In the genomic region with DNA sequence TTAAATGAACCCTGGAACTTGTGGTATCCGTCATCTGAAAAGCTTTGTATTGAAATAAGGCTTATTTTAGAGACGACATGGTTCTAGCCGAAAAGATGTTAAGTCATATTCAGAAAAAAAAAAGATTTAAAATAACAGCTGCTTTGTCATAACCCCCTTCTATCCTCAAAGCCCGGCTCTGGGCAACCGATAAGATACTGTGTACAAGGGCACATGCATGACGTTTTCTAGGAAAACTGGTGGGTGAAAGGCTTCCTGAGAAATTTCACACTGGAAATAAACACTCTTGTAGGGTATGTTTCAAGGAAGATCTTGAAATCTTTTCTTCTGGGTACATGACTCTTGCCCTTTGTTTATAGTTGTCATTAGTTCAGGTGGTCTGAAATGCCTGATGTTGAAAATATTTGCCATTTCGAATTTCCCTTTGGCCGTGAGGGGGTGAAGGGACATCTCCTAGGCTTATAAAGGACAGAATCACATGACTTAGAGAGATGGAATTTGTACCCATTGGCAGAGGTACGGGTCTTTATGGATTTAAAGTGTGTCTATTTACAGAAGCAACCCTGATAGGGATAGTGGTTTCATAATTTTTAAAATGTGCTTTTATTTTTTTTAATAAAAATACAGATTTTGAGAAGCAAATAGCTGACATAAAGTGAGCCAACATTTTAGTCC, we compare ENCODE assay signal across 18 cellular contexts.
DNase-seq lines count a peak whose midpoint lies in the region; ATAC-seq, FAIRE-seq and TF ChIP-seq lines count a peak whose summit lies in the region.
"Had no signal": no experiment of that assay in that cellular context is flagged by ENCODE, and none has a peak within 500 bp of the region (broad histone marks: within the 10 kb centered on the region; RNA-seq: fewer than 3 reads in every experiment).

No MANE protein-coding gene starts in this region.

- ATAC-seq in DND-41 (ENCODE audit: insufficient read depth, low read depth) (peak; percentile 13; the same call in 1 of the 3 replicates), left lobe of liver (peak; percentile 92), pancreas (peak; percentile 73 to 81 (median 80)), GM19324 (IDR thresholded peaks at IDR 0.05; ENCODE audit: low FRiP score, unreplicated experiment) (no peak)

- FAIRE-seq in pancreas (lab: Jason Lieb, UNC) = no peak
- FAIRE-seq: G401.6, HTR-8/SVneo had no signal

- TF ChIP-seq CTCF in DND-41 (IDR thresholded peaks at IDR 0.05; ENCODE audit: borderline replicate concordance, extremely low read depth, low read length, poor library complexity, severe bottlenecking) = no peak
- TF ChIP-seq CTCF in coronary artery (IDR thresholded peaks at IDR 0.05) = no peak
- no peak for TF ChIP-seq CTCF in pancreas (IDR thresholded peaks at IDR 0.05)

- peak overlapping the region; percentile 25 for H3K4me2 ChIP-seq in DND-41 (ENCODE audit: insufficient read depth, low read length)

- DNase-seq in DND-41 (peak; percentile 43), coronary artery (ENCODE audit: low spot score) (no peak), left lobe of liver (ENCODE audit: low spot score) (no peak), pancreas (peak in 1 of 6 donors; percentile 28), NCI-H446 (lab: John Stamatoyannopoulos, UW) (no peak), NCI-H2227 treated with DMSO at 0.1 percent for 48 hours (lab: John Stamatoyannopoulos, UW) (no peak), occipital lobe (lab: John Stamatoyannopoulos, UW) (no peak)
- DNase-seq: H7, NCI-H1105 treated with DMSO at 0.1 percent for 48 hours, NCI-H1694 treated with DMSO at 0.1 percent for 48 hours, NCI-H510A treated with DMSO at 0.1 percent for 48 hours, NCI-H774, Right ventricle myocardium superior had no signal

- no peaks in the 10 kb centered on the region for H4K20me1 ChIP-seq in DND-41 (ENCODE audit: insufficient read depth, low read length)

- H3K4me3 ChIP-seq in DND-41 (ENCODE audit: low read depth in 1 of 2, low read length in 2 of 2) (no peak overlapping the region), coronary artery (no peak overlapping the region), pancreas (no peak overlapping the region)
- H3K4me3 ChIP-seq: SK-N-MC had no signal

- intact Hi-C loops in pancreas (cut with DNase I) = no loop called here

- H3K27me3 ChIP-seq in DND-41 (ENCODE audit: insufficient read depth, low read length, poor library complexity) (no peaks in the 10 kb centered on the region), pancreas (no peaks in the 10 kb centered on the region)

- 36 to 39% methylated on average over 9 of the region's 9 CpGs for WGBS in pancreas, 2 donors

- peak overlapping the region; percentile 72 for H2AFZ ChIP-seq in DND-41 (ENCODE audit: low read depth, low read length)

- no peaks in the 10 kb centered on the region for H3K9me3 ChIP-seq in DND-41 (ENCODE audit: insufficient read depth, low read length, severe bottlenecking)
- no peaks in the 10 kb centered on the region for H3K9me3 ChIP-seq in pancreas

- H3K4me1 ChIP-seq in DND-41 (ENCODE audit: insufficient read depth, low read length) (peaks cover 63% of the 10 kb centered on the region), pancreas (peaks cover 4 to 13% (median 4%) of the 10 kb centered on the region in 3 donors)

- H3K27ac ChIP-seq in DND-41 (ENCODE audit: low read length) (peak overlapping the region; percentile 78), coronary artery (peak overlapping the region; percentile 41 to 52), pancreas (peak overlapping the region in 1 of 4 donors; percentile 6)
- H3K27ac ChIP-seq: 22Rv1, SK-N-MC had no signal

- peak overlapping the region; percentile 39; the same call in 1 of the 2 replicates for H3K9ac ChIP-seq in DND-41 (ENCODE audit: low read depth, low read length)

- no peaks in the 10 kb centered on the region for H3K79me2 ChIP-seq in DND-41 (ENCODE audit: insufficient read depth, low read length)

- H3K36me3 ChIP-seq in DND-41 (ENCODE audit: insufficient read depth, low read length) = no peaks in the 10 kb centered on the region
- H3K36me3 ChIP-seq in pancreas = no peaks in the 10 kb centered on the region
